Comparison of ENCODE assay signal across 2 cellular contexts in genomic region chr16:19213885-19214284, GRCh38.
TF ChIP-seq lines count a peak whose summit lies in the region.

No MANE protein-coding gene starts in this region.

TF ChIP-seq in SK-N-SH, 30 proteins besides CTCF, POLR2A, EP300 and RAD21 (continued from another document):
- TF ChIP-seq, protein P1, sequence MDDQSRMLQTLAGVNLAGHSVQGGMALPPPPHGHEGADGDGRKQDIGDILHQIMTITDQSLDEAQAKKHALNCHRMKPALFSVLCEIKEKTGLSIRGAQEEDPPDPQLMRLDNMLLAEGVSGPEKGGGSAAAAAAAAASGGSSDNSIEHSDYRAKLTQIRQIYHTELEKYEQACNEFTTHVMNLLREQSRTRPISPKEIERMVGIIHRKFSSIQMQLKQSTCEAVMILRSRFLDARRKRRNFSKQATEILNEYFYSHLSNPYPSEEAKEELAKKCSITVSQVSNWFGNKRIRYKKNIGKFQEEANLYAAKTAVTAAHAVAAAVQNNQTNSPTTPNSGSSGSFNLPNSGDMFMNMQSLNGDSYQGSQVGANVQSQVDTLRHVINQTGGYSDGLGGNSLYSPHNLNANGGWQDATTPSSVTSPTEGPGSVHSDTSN (IDR thresholded peaks at IDR 0.05): no peak
- no peak for TF ChIP-seq USF1 (IDR thresholded peaks at IDR 0.05; ENCODE audit: borderline replicate concordance, low read depth)

TF ChIP-seq in SK-N-SH treated with all-trans-retinoic acid at 6 μM for 48 hours, 23 proteins besides CTCF, POLR2A, EP300 and RAD21 (continued from another document):
- no peak for TF ChIP-seq TSHZ2 (CRISPR knock-in tag; IDR thresholded peaks at IDR 0.05)
- no peak for TF ChIP-seq RARB (CRISPR knock-in tag; IDR thresholded peaks at IDR 0.05)
- no peak for TF ChIP-seq GLIS3 (CRISPR knock-in tag; IDR thresholded peaks at IDR 0.05)
- no peak for TF ChIP-seq ZNF8 (CRISPR knock-in tag; IDR thresholded peaks at IDR 0.05)
- TF ChIP-seq BACH2 (CRISPR knock-in tag; IDR thresholded peaks at IDR 0.05; ENCODE audit: borderline replicate concordance): no peak
